ENCODE assay signal across 2 cellular contexts in the genomic region with DNA sequence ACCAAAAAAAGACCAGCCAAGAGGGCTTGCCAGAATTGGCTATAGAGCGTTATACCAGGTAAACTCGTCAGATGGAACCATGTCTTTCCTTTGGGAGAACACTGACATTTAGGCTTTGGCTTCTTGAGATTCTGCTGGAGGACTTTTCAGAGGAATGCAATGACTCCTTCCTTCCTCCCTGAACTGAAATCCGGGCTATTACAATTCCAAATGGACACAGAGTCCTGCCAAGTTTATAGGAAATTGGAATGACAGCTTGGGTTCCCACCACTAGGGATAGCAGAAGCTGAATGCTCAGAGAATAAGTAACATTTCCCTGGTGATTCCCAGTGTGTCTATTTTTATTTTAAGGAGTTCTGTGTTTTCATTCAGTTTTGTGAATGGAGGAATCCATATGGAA.
A peak's percentile ranks its signal among the peaks of the same experiment; 100 is the strongest.
TF ChIP-seq lines count a peak whose summit lies in the region.

No MANE protein-coding gene starts in this region.

TF ChIP-seq in liver, 16 proteins besides CTCF, POLR2A, EP300 and RAD21 (continued from another document):
- TF ChIP-seq ZBTB33 (IDR thresholded peaks at IDR 0.05) (no peak), REST (IDR thresholded peaks at IDR 0.05) (peak; percentile 55), NR2F2 (IDR thresholded peaks at IDR 0.05) (peak; percentile 62), FOXA2 (IDR thresholded peaks at IDR 0.05) (no peak), YY1 (IDR thresholded peaks at IDR 0.05) (no peak), GABPA (IDR thresholded peaks at IDR 0.05 in 1 of 2, conservative IDR thresholded peaks at IDR 0.05 in 1 of 2) (no peak), SP1 (IDR thresholded peaks at IDR 0.05) (peak; percentile 49), MAX (IDR thresholded peaks at IDR 0.05) (no peak)

TF ChIP-seq in HepG2, 621 proteins besides CTCF, POLR2A, EP300 and RAD21 (continued from another document):
- TF ChIP-seq PCBP1 (IDR thresholded peaks at IDR 0.05; ENCODE audit: borderline replicate concordance, low read depth, low read length) (no peak), ZMAT3 (CRISPR knock-in tag; conservative IDR thresholded peaks at IDR 0.05) (no peak)
